In genomic region chr11:106463154-106463553, GRCh38 we compare ENCODE assay signal across 39 cellular contexts.
DNase-seq lines count a peak whose midpoint lies in the region; ATAC-seq, FAIRE-seq and TF ChIP-seq lines count a peak whose summit lies in the region.
"Had no signal": no experiment of that assay in that cellular context is flagged by ENCODE, and none has a peak within 500 bp of the region (broad histone marks: within the 10 kb centered on the region; RNA-seq: fewer than 3 reads in every experiment).

No MANE protein-coding gene starts in this region.

- no peak overlapping the region for H3K9ac ChIP-seq in HepG2 (ENCODE audit: insufficient read depth, low read depth, low read length)
- no peak overlapping the region for H3K9ac ChIP-seq in K562 (ENCODE audit: insufficient read depth in 1 of 2, low read depth in 2 of 2, low read length in 2 of 2)
- H3K9ac ChIP-seq: parathyroid adenoma had no signal

- BruUV-seq in HepG2 (replicated peaks; lab: Mats Ljungman, UMichigan) (no TSS peak), K562 (replicated peaks; lab: Mats Ljungman, UMichigan) (no TSS peak)

- H3K9me1 ChIP-seq in K562 (ENCODE audit: control insufficient read depth, insufficient read depth, low read length) = no peaks in the 10 kb centered on the region

- H3K36me3 Mint-ChIP-seq in activated T-cell treated with anti-CD3 and anti-CD28 coated beads, Interleukin-2, amount 50 U/mL, for 4 hours (ENCODE audit: insufficient read depth) = no peaks in the 10 kb centered on the region
- H3K36me3 Mint-ChIP-seq: activated naive CD4-positive, alpha-beta T cell treated with anti-CD3 and anti-CD28 coated beads, Interleukin-2, amount 50 U/mL, for 72 hours; CD8-positive, alpha-beta T cell had no signal

- H3K27ac ChIP-seq in HepG2 (ENCODE audit: extremely low read length, insufficient read depth, low read length) = no peak overlapping the region
- no peak overlapping the region for H3K27ac ChIP-seq in right lobe of liver
- H3K27ac ChIP-seq in K562 (ENCODE audit: extremely low read depth, low read depth, low read length) = no peak overlapping the region
- H3K27ac ChIP-seq in mesodermal cell (ENCODE audit: low read depth, low read length, severe bottlenecking) = peak overlapping the region; percentile 77
- peak overlapping the region; percentile 2 for H3K27ac ChIP-seq in vagina
- H3K27ac ChIP-seq in testis = no peak overlapping the region
- H3K27ac ChIP-seq: cardiac muscle cell, lower lobe of right lung, right atrium auricular region, SJSA1, thoracic aorta, VCaP had no signal

- H3K36me3 ChIP-seq in HepG2 (replicated peaks in 1 of 2; ENCODE audit: control insufficient read depth in 1 of 2, insufficient read depth in 2 of 2, low read length in 2 of 2) (no peaks in the 10 kb centered on the region), right lobe of liver (no peaks in the 10 kb centered on the region), K562 (ENCODE audit: control insufficient read depth, insufficient read depth, low read length) (no peaks in the 10 kb centered on the region), mesodermal cell (ENCODE audit: control insufficient read depth, insufficient read depth, low read length) (no peaks in the 10 kb centered on the region), vagina (no peaks in the 10 kb centered on the region), testis (ENCODE audit: low read depth, missing control alignments) (no peaks in the 10 kb centered on the region)
- H3K36me3 ChIP-seq: cardiac muscle cell, HAP-1, lower lobe of right lung, right atrium auricular region, SJSA1, thoracic aorta had no signal

- WGBS in HepG2 (ENCODE audit: low lambda C conversion rate) = 28% methylated on average over 1 of the region's 1 CpG
- 53% methylated on average over 1 of the region's 1 CpG for WGBS in right lobe of liver (ENCODE audit: insufficient coverage, low coverage, low lambda C conversion rate, missing lambda C conversion rate)
- 0% methylated on average over 1 of the region's 1 CpG for WGBS in K562 (ENCODE audit: insufficient coverage, low coverage, missing lambda C conversion rate)
- WGBS in mesodermal cell (ENCODE audit: insufficient coverage in 2 of 2), 2 experiments = no CpG with 5 or more reads among the region's 1 CpG
- WGBS in testis, 2 donors = 41 to 63% methylated on average over 1 of the region's 1 CpG

- intact Hi-C loops in HepG2 (cut with micrococcal nuclease; ENCODE audit: unreplicated experiment) (loop anchor here (5.0 kb wide), 1 partner anchor 386 kb away; the partner anchor contains the start of genes AASDHPPT and KBTBD3), right lobe of liver (cut with DNase I) (no loop called here), K562 (cut with micrococcal nuclease) (no loop called here), vagina (cut with DNase I) (no loop called here), testis (cut with DNase I; ENCODE audit: low total_unique reads) (no loop called here)

- H3K27me3 ChIP-seq in HepG2 (ENCODE audit: control insufficient read depth in 1 of 2, insufficient read depth in 2 of 2, low read length in 2 of 2) (no peaks in the 10 kb centered on the region), right lobe of liver (no peaks in the 10 kb centered on the region), K562 (ENCODE audit: control insufficient read depth in 2 of 2, insufficient read depth in 2 of 2, low read length in 2 of 2) (no peaks in the 10 kb centered on the region), vagina (no peaks in the 10 kb centered on the region), testis (no peaks in the 10 kb centered on the region)
- H3K27me3 ChIP-seq: cardiac muscle cell, right atrium auricular region, SJSA1 had no signal

- H3K4me3 ChIP-seq in HepG2 (replicated peaks in 1 of 3; ENCODE audit: insufficient read depth in 1 of 3, low read depth in 2 of 3, low read length in 3 of 3) (no peak overlapping the region), right lobe of liver (no peak overlapping the region), K562 (no peak overlapping the region), mesodermal cell (ENCODE audit: extremely low read depth, insufficient read depth, low read length, poor library complexity, severe bottlenecking) (no peak overlapping the region), vagina (no peak overlapping the region), testis (no peak overlapping the region)
- H3K4me3 ChIP-seq: cardiac muscle cell, HAP-1, lower lobe of right lung, mucosa of descending colon, right atrium auricular region, SJSA1, thoracic aorta had no signal

- POLR2A ChIA-PET in HepG2 (lab: Yijun Ruan, JAX) (interaction anchor here (0.5 kb wide), 1 partner anchor 48 kb away, joined by 3 read pairs; no protein-coding TSS in a partner anchor), K562 (lab: Yijun Ruan, JAX) (no interaction called here)

- no peak overlapping the region for H3K4me2 ChIP-seq in HepG2 (ENCODE audit: low read depth, low read length)
- no peak overlapping the region for H3K4me2 ChIP-seq in K562 (ENCODE audit: insufficient read depth, low read length)

- TF ChIP-seq POLR2A in HepG2 (IDR thresholded peaks at IDR 0.05; ENCODE audit: insufficient read depth in 1 of 2, low read depth in 2 of 2, low read length in 2 of 2) (no peak), right lobe of liver (IDR thresholded peaks at IDR 0.05) (no peak), K562 (conservative IDR thresholded peaks at IDR 0.05) (no peak), vagina (IDR thresholded peaks at IDR 0.05) (no peak), testis (IDR thresholded peaks at IDR 0.05) (no peak)

- ATAC-seq in HepG2 (no peak), right lobe of liver (no peak), K562 (no peak)
- ATAC-seq in activated T-cell treated with anti-CD3 and anti-CD28 coated beads, Interleukin-2, amount 50 U/mL, for 4 hours = no peak
- ATAC-seq: activated naive CD4-positive, alpha-beta T cell treated with anti-CD3 and anti-CD28 coated beads, Interleukin-2, amount 50 U/mL, for 72 hours; CD8-positive, alpha-beta T cell; lower lobe of right lung; mucosa of descending colon; natural killer cell had no signal

- no peaks in the 10 kb centered on the region for H3K27me3 Mint-ChIP-seq in activated T-cell treated with anti-CD3 and anti-CD28 coated beads, Interleukin-2, amount 50 U/mL, for 4 hours (ENCODE audit: low read depth)
- H3K27me3 Mint-ChIP-seq: B cell; dendritic cell treated with granulocyte-macrophage colony-stimulating factor and Interleukin-4, amounts not matched to agents 40 ng/mL and 50 ng/mL, for 4 days; stimulated activated naive CD8-positive, alpha-beta T cell treated with anti-CD3 and anti-CD28 coated beads, Interleukin-15, Interleukin-2, amounts not matched to agents 100 ng/mL and 50 ng/mL, for 24 hours had no signal

- H3K4me1 ChIP-seq in HepG2 (ENCODE audit: insufficient read depth, low read length) (peaks cover 62% of the 10 kb centered on the region), right lobe of liver (no peaks in the 10 kb centered on the region), K562 (replicated peaks in 1 of 2; ENCODE audit: control insufficient read depth in 2 of 2, insufficient read depth in 2 of 2, low read length in 2 of 2) (no peaks in the 10 kb centered on the region), mesodermal cell (ENCODE audit: control insufficient read depth, insufficient read depth, low read length, poor library complexity, severe bottlenecking) (peaks cover 66% of the 10 kb centered on the region), vagina (peaks cover 21% of the 10 kb centered on the region), testis (peaks cover 10% of the 10 kb centered on the region)
- H3K4me1 ChIP-seq: HAP-1 had no signal

- H4K20me1 ChIP-seq in HepG2 (ENCODE audit: insufficient read depth, low read length) (no peaks in the 10 kb centered on the region), K562 (replicated peaks; ENCODE audit: control insufficient read depth, insufficient read depth, low read length) (no peaks in the 10 kb centered on the region)

- H3K4me1 Mint-ChIP-seq in activated T-cell treated with anti-CD3 and anti-CD28 coated beads, Interleukin-2, amount 50 U/mL, for 4 hours (ENCODE audit: low read depth) = no peaks in the 10 kb centered on the region
- H3K4me1 Mint-ChIP-seq: B cell, natural killer cell had no signal

- no peak overlapping the region for H3K4me3 Mint-ChIP-seq in activated T-cell treated with anti-CD3 and anti-CD28 coated beads, Interleukin-2, amount 50 U/mL, for 4 hours
- H3K4me3 Mint-ChIP-seq: B cell; CD8-positive, alpha-beta T cell; dendritic cell treated with granulocyte-macrophage colony-stimulating factor and Interleukin-4, amounts not matched to agents 40 ng/mL and 50 ng/mL, for 4 days; natural killer cell; stimulated activated naive CD8-positive, alpha-beta T cell treated with anti-CD3 and anti-CD28 coated beads, Interleukin-15, Interleukin-2, amounts not matched to agents 100 ng/mL and 50 ng/mL, for 24 hours had no signal

- in situ Hi-C loops in HepG2 (cut with HindIII; ENCODE audit: extremely low pct_ligation_motif_present, low pct_unique_long_range_greater_than_20kb) = no loop called here
- in situ Hi-C loops in K562 (cut with MboI) = no loop called here

- CTCF ChIA-PET in HepG2 (lab: Yijun Ruan, JAX; ENCODE audit: low intra/inter-chr PET ratio, low total read pairs) = no interaction called here
- CTCF ChIA-PET in K562 (lab: Yijun Ruan, JAX; ENCODE audit: low intra/inter-chr PET ratio) = no interaction called here

- DNase-seq in HepG2 (ENCODE audit: low spot score) (no peak), right lobe of liver (no peak), K562 (ENCODE audit: extremely low read depth in 1 of 4, low spot score in 3 of 4) (no peak), vagina (ENCODE audit: extremely low spot score in 2 of 2) (no peak), testis (no peak), NCI-H2081 (lab: John Stamatoyannopoulos, UW) (no peak)
- DNase-seq in activated T-cell treated with anti-CD3 and anti-CD28 coated beads, Interleukin-2, amount 50 U/mL, for 4 hours = no peak
- DNase-seq: activated CD4-positive, alpha-beta T cell treated with anti-CD3 and anti-CD28 coated beads for 4 hours; activated CD8-positive, alpha-beta memory T cell treated with anti-CD3 and anti-CD28 coated beads for 24 hours; activated effector memory CD4-positive, alpha-beta T cell treated with Interleukin-2 at 50 U/mL for 16 hours; activated T-cell treated with anti-CD3 and anti-CD28 coated beads for 4 hours; anterior cingulate cortex; CD8-positive, alpha-beta T cell; DMS153; erythroblast; glutamatergic neuron; kidney; lower lobe of right lung; mucosa of descending colon; MV-4-11; natural killer cell; NCI-H1436 treated with DMSO at 0.1 percent for 48 hours; NCI-H774; RPMI8226; stimulated activated CD8-positive, alpha-beta memory T cell treated with anti-CD3 and anti-CD28 coated beads, Interleukin-4, amount 100 ng/mL, for 48 hours; T1000 had no signal

- H3K79me2 ChIP-seq in HepG2 (ENCODE audit: insufficient read depth, low read length) (no peaks in the 10 kb centered on the region), K562 (ENCODE audit: control insufficient read depth, insufficient read depth, low read length) (no peaks in the 10 kb centered on the region)
- H3K79me2 ChIP-seq: parathyroid adenoma had no signal

- TF ChIP-seq RAD21 in HepG2 (CRISPR knock-in tag; IDR thresholded peaks at IDR 0.05) (no peak), K562 (CRISPR knock-in tag; conservative IDR thresholded peaks at IDR 0.05 in 1 of 2, IDR thresholded peaks at IDR 0.05 in 1 of 2) (no peak)

- H3K9me3 ChIP-seq in HepG2 (ENCODE audit: low read length) = peaks cover 57% of the 10 kb centered on the region
- no peaks in the 10 kb centered on the region for H3K9me3 ChIP-seq in right lobe of liver
- no peaks in the 10 kb centered on the region for H3K9me3 ChIP-seq in K562 (replicated peaks; ENCODE audit: control insufficient read depth, insufficient read depth, low read depth, low read length)
- H3K9me3 ChIP-seq in mesodermal cell (ENCODE audit: control insufficient read depth, low read length) = no peaks in the 10 kb centered on the region
- no peaks in the 10 kb centered on the region for H3K9me3 ChIP-seq in vagina
- no peaks in the 10 kb centered on the region for H3K9me3 ChIP-seq in testis
- H3K9me3 ChIP-seq: HAP-1, lower lobe of right lung, right atrium auricular region, SJSA1, thoracic aorta had no signal

- H2AFZ ChIP-seq in HepG2 (ENCODE audit: low read length) (no peak overlapping the region), K562 (ENCODE audit: low read depth, low read length) (no peak overlapping the region)
- H2AFZ ChIP-seq: parathyroid adenoma had no signal

- no peak for TF ChIP-seq EP300 in HepG2 (IDR thresholded peaks at IDR 0.05; ENCODE audit: low read depth in 2 of 2, low read length in 2 of 2)
- no peak for TF ChIP-seq EP300 in HepG2 (CRISPR knock-in tag; IDR thresholded peaks at IDR 0.05; ENCODE audit: borderline replicate concordance)
- TF ChIP-seq EP300 in K562 (IDR thresholded peaks at IDR 0.05; ENCODE audit: low read length) = no peak

- FAIRE-seq in HepG2 (lab: Jason Lieb, UNC) (no peak), K562 (lab: Jason Lieb, UNC) (no peak)
- FAIRE-seq: urothelium cell line had no signal

- TF ChIP-seq CTCF in HepG2 (CRISPR knock-in tag; IDR thresholded peaks at IDR 0.05) = no peak
- no peak for TF ChIP-seq CTCF in right lobe of liver (IDR thresholded peaks at IDR 0.05)
- no peak for TF ChIP-seq CTCF in K562 (IDR thresholded peaks at IDR 0.05 in 2 of 3, conservative IDR thresholded peaks at IDR 0.05 in 1 of 3; ENCODE audit: insufficient read depth in 2 of 3, low read depth in 1 of 3, low read length in 3 of 3)
- TF ChIP-seq CTCF in vagina (IDR thresholded peaks at IDR 0.05) = no peak
- no peak for TF ChIP-seq CTCF in testis (IDR thresholded peaks at IDR 0.05)

- H3K9me3 Mint-ChIP-seq in activated T-cell treated with anti-CD3 and anti-CD28 coated beads, Interleukin-2, amount 50 U/mL, for 4 hours = peaks cover 3% of the 10 kb centered on the region
- H3K9me3 Mint-ChIP-seq: CD8-positive, alpha-beta T cell had no signal

Comparison
In these comparisons a context has a peak if more than half of its experiments do, and no peak if none do; other contexts are left out.
1. H3K27ac ChIP-seq: peak in mesodermal cell (single experiment) and vagina (single experiment); none in HepG2 (single experiment), right lobe of liver (0 of 3), K562 (single experiment) and testis (0 of 2).
2. Of the 241 proteins assayed by ChIP-seq in both HepG2 and K562: peak only in HepG2: MAFK; only in K562: none; in both: none; in neither: 240.